ENCODE assay signal across 8 cellular contexts in genomic region chr1:59025898-59026426, GRCh38.
DNase-seq lines count a peak whose midpoint lies in the region; ATAC-seq and TF ChIP-seq lines count a peak whose summit lies in the region.

No MANE protein-coding gene starts in this region.

- H3K4me3 ChIP-seq in adipocyte (ENCODE audit: low read length) (peak overlapping the region; percentile 28), vagina (no peak overlapping the region), Caco-2 (ENCODE audit: low read depth, low read length) (no peak overlapping the region)

- intact Hi-C loops in vagina (cut with DNase I), result no loop called here
- intact Hi-C loops in Caco-2 (cut with micrococcal nuclease; ENCODE audit: unreplicated experiment), result no loop called here

- H3K36me3 ChIP-seq in adipocyte (ENCODE audit: control insufficient read depth, insufficient read depth, low read length, severe bottlenecking) (no peaks in the 10 kb centered on the region), vagina (no peaks in the 10 kb centered on the region), Caco-2 (ENCODE audit: control insufficient read depth, insufficient read depth, low read length) (no peaks in the 10 kb centered on the region)

- H3K4me1 ChIP-seq in adipocyte (ENCODE audit: control insufficient read depth, insufficient read depth, low read length) (peaks cover 28% of the 10 kb centered on the region), vagina (peaks cover 19% of the 10 kb centered on the region), Caco-2 (peaks cover 13% of the 10 kb centered on the region)

- peak; percentile 37 to 49 for DNase-seq in activated T-cell treated with anti-CD3 and anti-CD28 coated beads, Interleukin-2, amount 50 U/mL, for 72 hours
- no peak for DNase-seq in activated T-cell treated with anti-CD3 and anti-CD28 coated beads, Interleukin-2, amount 50 U/mL, for 48 hours
- DNase-seq in adipocyte (ENCODE audit: low read depth) (no peak), vagina (ENCODE audit: extremely low spot score in 2 of 2) (no peak), NK-92 (lab: John Stamatoyannopoulos, UW; ENCODE audit: unreplicated experiment) (no peak), Caco-2 (no peak)
- DNase-seq in NK-92 treated with Interleukin-12 subunit alpha and Interleukin-12 subunit beta, amount 100 ng/mL, for 24 hours (lab: John Stamatoyannopoulos, UW), result no peak

- CTCF ChIA-PET in Caco-2 (lab: Charles Lee), result no interaction called here

- H3K27me3 ChIP-seq in adipocyte (replicated peaks; ENCODE audit: control insufficient read depth, insufficient read depth, low read length) (no peaks in the 10 kb centered on the region), vagina (no peaks in the 10 kb centered on the region), Caco-2 (replicated peaks; ENCODE audit: control insufficient read depth, insufficient read depth, low read length) (no peaks in the 10 kb centered on the region)

- peaks cover 0 to 5% of the 10 kb centered on the region in 2 donors for H3K9me3 Mint-ChIP-seq in activated T-cell treated with anti-CD3 and anti-CD28 coated beads, Interleukin-2, amount 50 U/mL, for 72 hours
- H3K9me3 Mint-ChIP-seq in Caco-2 (ENCODE audit: unreplicated experiment), result no peaks in the 10 kb centered on the region

- POLR2A ChIA-PET in Caco-2 (lab: Charles Lee), result no interaction called here

- H3K27me3 Mint-ChIP-seq in activated T-cell treated with anti-CD3 and anti-CD28 coated beads, Interleukin-2, amount 50 U/mL, for 72 hours (ENCODE audit: low read depth), result no peaks in the 10 kb centered on the region
- H3K27me3 Mint-ChIP-seq in Caco-2 (ENCODE audit: insufficient read depth, unreplicated experiment), result no peaks in the 10 kb centered on the region

- H3K27ac Mint-ChIP-seq in activated T-cell treated with anti-CD3 and anti-CD28 coated beads, Interleukin-2, amount 50 U/mL, for 72 hours, result no peak overlapping the region
- no peak overlapping the region for H3K27ac Mint-ChIP-seq in Caco-2 (ENCODE audit: unreplicated experiment)

- H3K9me3 ChIP-seq in adipocyte (ENCODE audit: control insufficient read depth, low read length) (no peaks in the 10 kb centered on the region), vagina (no peaks in the 10 kb centered on the region), Caco-2 (no peaks in the 10 kb centered on the region)

- peak overlapping the region; percentile 36 for H3K27ac ChIP-seq in vagina

- no peak for TF ChIP-seq CTCF in vagina (IDR thresholded peaks at IDR 0.05)
- TF ChIP-seq CTCF in Caco-2 (IDR thresholded peaks at IDR 0.05; ENCODE audit: insufficient read depth in 1 of 2, low read depth in 1 of 2, low read length in 1 of 2, severe bottlenecking in 1 of 2, unreplicated experiment in 1 of 2), result no peak

- BruUV-seq in Caco-2 (replicated peaks; lab: Mats Ljungman, UMichigan), result no TSS peak

- H3K4me3 Mint-ChIP-seq in activated T-cell treated with anti-CD3 and anti-CD28 coated beads, Interleukin-2, amount 50 U/mL, for 72 hours, result peak overlapping the region; percentile 76 to 82
- no peak overlapping the region for H3K4me3 Mint-ChIP-seq in Caco-2 (ENCODE audit: unreplicated experiment)

- ATAC-seq in activated T-cell treated with anti-CD3 and anti-CD28 coated beads, Interleukin-2, amount 50 U/mL, for 72 hours (replicated peaks in 1 of 2), result peak; percentile 74 to 84
- ATAC-seq in HG03025 (IDR thresholded peaks at IDR 0.05; ENCODE audit: low FRiP score, unreplicated experiment), result peak; percentile 95

- H3K36me3 Mint-ChIP-seq in activated T-cell treated with anti-CD3 and anti-CD28 coated beads, Interleukin-2, amount 50 U/mL, for 72 hours (ENCODE audit: insufficient read depth in 2 of 2), result peaks cover 3 to 7% of the 10 kb centered on the region in 2 donors
- no peaks in the 10 kb centered on the region for H3K36me3 Mint-ChIP-seq in Caco-2 (ENCODE audit: insufficient read depth, unreplicated experiment)

- peaks cover 15% of the 10 kb centered on the region for H3K4me1 Mint-ChIP-seq in activated T-cell treated with anti-CD3 and anti-CD28 coated beads, Interleukin-2, amount 50 U/mL, for 72 hours (ENCODE audit: low read depth)
- peaks cover 11% of the 10 kb centered on the region for H3K4me1 Mint-ChIP-seq in Caco-2 (ENCODE audit: low read depth, unreplicated experiment)

- H3K9ac ChIP-seq in adipocyte (ENCODE audit: low read length), result peak overlapping the region; percentile 30

- TF ChIP-seq POLR2A in vagina (IDR thresholded peaks at IDR 0.05), result no peak

Comparison
In these comparisons a context has a peak if more than half of its experiments do, and no peak if none do; other contexts are left out.
1. DNase-seq: peak in activated T-cell treated with anti-CD3 and anti-CD28 coated beads, Interleukin-2, amount 50 U/mL, for 72 hours (2 of 2); none in activated T-cell treated with anti-CD3 and anti-CD28 coated beads, Interleukin-2, amount 50 U/mL, for 48 hours (0 of 2), adipocyte (single experiment), vagina (0 of 2), NK-92 (single experiment), NK-92 treated with Interleukin-12 subunit alpha and Interleukin-12 subunit beta, amount 100 ng/mL, for 24 hours (single experiment) and Caco-2 (0 of 2).